19 cellular contexts compared by ENCODE assay signal in the genomic region with DNA sequence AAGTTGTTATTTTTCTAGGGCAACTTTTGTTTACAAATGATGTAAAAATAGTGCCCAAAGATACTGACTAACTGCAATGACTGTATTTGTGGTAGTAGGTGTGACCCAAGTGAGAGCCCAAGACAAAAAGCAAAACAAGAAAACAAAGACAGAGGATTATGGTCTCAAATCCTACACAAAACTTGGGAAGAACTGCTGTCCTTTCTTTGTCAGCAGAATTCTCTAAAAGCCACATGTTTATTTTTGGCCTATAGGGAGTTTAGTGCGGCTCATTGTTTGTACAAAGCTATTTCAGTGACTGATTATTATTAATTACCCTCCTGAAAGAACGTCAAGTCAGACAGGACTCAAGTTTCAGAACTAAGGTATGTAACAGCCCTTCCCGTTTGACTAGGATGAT.
DNase-seq lines count a peak whose midpoint lies in the region; ATAC-seq and TF ChIP-seq lines count a peak whose summit lies in the region.
"Had no signal": no experiment of that assay in that cellular context is flagged by ENCODE, and none has a peak within 500 bp of the region (broad histone marks: within the 10 kb centered on the region; RNA-seq: fewer than 3 reads in every experiment).

No MANE protein-coding gene starts in this region.

- no peaks in the 10 kb centered on the region for H3K4me1 ChIP-seq in hepatocyte (ENCODE audit: insufficient read depth)

- no peaks in the 10 kb centered on the region for H3K27me3 ChIP-seq in hepatocyte
- H3K27me3 ChIP-seq: BLaER1 treated with 17β-estradiol and CSF1 and Interleukin-3, amounts not matched to agents 10 nM and 100 nM had no signal

- ATAC-seq in stimulated activated naive CD8-positive, alpha-beta T cell treated with anti-CD3 and anti-CD28 coated beads, Interleukin-15, Interleukin-2, amounts not matched to agents 100 U/mL and 50 U/mL, for 24 hours = no peak
- ATAC-seq: CD8-positive, alpha-beta T cell had no signal

- no peaks in the 10 kb centered on the region for H3K79me2 ChIP-seq in hepatocyte

- no peaks in the 10 kb centered on the region for H3K27me3 Mint-ChIP-seq in T-helper 2 cell treated with Interferon-gamma antibody and Interleukin-4, amounts not matched to agents 5 μg/mL and 100 μg/mL, for 36 hours (ENCODE audit: low read depth)

- H3K4me3 Mint-ChIP-seq in T-helper 2 cell treated with Interferon-gamma antibody and Interleukin-4, amounts not matched to agents 5 μg/mL and 100 μg/mL, for 36 hours = no peak overlapping the region
- H3K4me3 Mint-ChIP-seq: CD8-positive, alpha-beta T cell; T-helper 1 cell treated with Interleukin-12 subunit alpha and Interleukin-12 subunit beta and Interleukin-4 antibody, amounts not matched to agents 30 μg/mL and 1 μg/mL, for 36 hours had no signal

- H3K9me3 ChIP-seq in hepatocyte (ENCODE audit: low read depth) = no peaks in the 10 kb centered on the region
- H3K9me3 ChIP-seq: BLaER1 treated with 17β-estradiol and CSF1 and Interleukin-3, amounts not matched to agents 10 nM and 100 nM had no signal

- no peak overlapping the region for H3K4me3 ChIP-seq in hepatocyte
- H3K4me3 ChIP-seq: BLaER1 treated with 17β-estradiol and CSF1 and Interleukin-3, amounts not matched to agents 10 nM and 100 nM had no signal

- H3K36me3 Mint-ChIP-seq in T-helper 2 cell treated with Interferon-gamma antibody and Interleukin-4, amounts not matched to agents 5 μg/mL and 100 μg/mL, for 36 hours (ENCODE audit: low read depth) = no peaks in the 10 kb centered on the region
- H3K36me3 Mint-ChIP-seq: CD8-positive, alpha-beta T cell had no signal

- no peak overlapping the region for H3K4me2 ChIP-seq in hepatocyte
- H3K4me2 ChIP-seq: BLaER1 treated with 17β-estradiol and CSF1 and Interleukin-3, amounts not matched to agents 10 nM and 100 nM; KMS-11 had no signal

- H3K36me3 ChIP-seq in hepatocyte (replicated peaks; ENCODE audit: insufficient read depth, low read depth) = no peaks in the 10 kb centered on the region
- H3K36me3 ChIP-seq: BLaER1 treated with 17β-estradiol and CSF1 and Interleukin-3, amounts not matched to agents 10 nM and 100 nM had no signal

- H2AFZ ChIP-seq in hepatocyte = peak overlapping the region; percentile 25

- no peak for TF ChIP-seq CTCF in hepatocyte (IDR thresholded peaks at IDR 0.05; ENCODE audit: poor library complexity)

- H3K9me2 ChIP-seq in hepatocyte (replicated peaks; ENCODE audit: insufficient read depth) = no peaks in the 10 kb centered on the region

- no peak overlapping the region for H3K27ac Mint-ChIP-seq in T-helper 2 cell treated with Interferon-gamma antibody and Interleukin-4, amounts not matched to agents 5 μg/mL and 100 μg/mL, for 36 hours
- H3K27ac Mint-ChIP-seq: CD8-positive, alpha-beta T cell; T-helper 1 cell treated with Interleukin-12 subunit alpha and Interleukin-12 subunit beta and Interleukin-4 antibody, amounts not matched to agents 30 μg/mL and 1 μg/mL, for 36 hours had no signal

- WGBS in hepatocyte (ENCODE audit: low lambda C conversion rate, missing lambda C conversion rate) = 25% methylated on average over 3 of the region's 3 CpGs

- peak overlapping the region; percentile 69 for H3K27ac ChIP-seq in hepatocyte
- H3K27ac ChIP-seq: BLaER1 treated with 17β-estradiol and CSF1 and Interleukin-3, amounts not matched to agents 10 nM and 100 nM; KMS-11 had no signal

- DNase-seq in NCI-H748 (lab: John Stamatoyannopoulos, UW; ENCODE audit: unreplicated experiment) (peak; percentile 24), NCI-H748 treated with DMSO at 0.1 percent for 48 hours (lab: John Stamatoyannopoulos, UW) (no peak), M059J (ENCODE audit: low read depth) (peak; percentile 60), hepatocyte (ENCODE audit: low spot score) (no peak), NCI-H1092 treated with DMSO at 0.1 percent for 48 hours (lab: John Stamatoyannopoulos, UW) (no peak)
- DNase-seq in T-helper 2 cell treated with Interferon-gamma antibody and Interleukin-4, amounts not matched to agents 5 μg/mL and 100 μg/mL, for 36 hours (ENCODE audit: low spot score) = no peak
- DNase-seq in stimulated activated naive CD8-positive, alpha-beta T cell treated with anti-CD3 and anti-CD28 coated beads, Interleukin-15, Interleukin-2, amounts not matched to agents 100 U/mL and 50 U/mL, for 24 hours = no peak
- DNase-seq: CD8-positive, alpha-beta T cell; DMS53; EL; GOT3; NCI-H187 treated with DMSO at 0.1 percent for 48 hours; NCI-H2171 treated with DMSO at 0.1 percent for 48 hours; NCI-H446; NCI-H82; SHP77 treated with DMSO at 0.1 percent for 48 hours had no signal

- H3K9me3 Mint-ChIP-seq in T-helper 2 cell treated with Interferon-gamma antibody and Interleukin-4, amounts not matched to agents 5 μg/mL and 100 μg/mL, for 36 hours = no peaks in the 10 kb centered on the region
- H3K9me3 Mint-ChIP-seq: CD8-positive, alpha-beta T cell; T-helper 1 cell treated with Interleukin-12 subunit alpha and Interleukin-12 subunit beta and Interleukin-4 antibody, amounts not matched to agents 30 μg/mL and 1 μg/mL, for 36 hours had no signal

- no peaks in the 10 kb centered on the region for H3K4me1 Mint-ChIP-seq in T-helper 2 cell treated with Interferon-gamma antibody and Interleukin-4, amounts not matched to agents 5 μg/mL and 100 μg/mL, for 36 hours (ENCODE audit: low read depth)

- H4K20me1 ChIP-seq in hepatocyte (ENCODE audit: insufficient read depth, poor library complexity, severe bottlenecking) = no peaks in the 10 kb centered on the region
- H4K20me1 ChIP-seq: BLaER1 treated with 17β-estradiol and CSF1 and Interleukin-3, amounts not matched to agents 10 nM and 100 nM had no signal

Comparison
In these comparisons a context has a peak if more than half of its experiments do, and no peak if none do; other contexts are left out.
1. DNase-seq: peak in NCI-H748 (single experiment) and M059J (single experiment); none in NCI-H748 treated with DMSO at 0.1 percent for 48 hours (single experiment), hepatocyte (single experiment), T-helper 2 cell treated with Interferon-gamma antibody and Interleukin-4, amounts not matched to agents 5 μg/mL and 100 μg/mL, for 36 hours (single experiment), stimulated activated naive CD8-positive, alpha-beta T cell treated with anti-CD3 and anti-CD28 coated beads, Interleukin-15, Interleukin-2, amounts not matched to agents 100 U/mL and 50 U/mL, for 24 hours (single experiment) and NCI-H1092 treated with DMSO at 0.1 percent for 48 hours (single experiment).